In the genomic region with DNA sequence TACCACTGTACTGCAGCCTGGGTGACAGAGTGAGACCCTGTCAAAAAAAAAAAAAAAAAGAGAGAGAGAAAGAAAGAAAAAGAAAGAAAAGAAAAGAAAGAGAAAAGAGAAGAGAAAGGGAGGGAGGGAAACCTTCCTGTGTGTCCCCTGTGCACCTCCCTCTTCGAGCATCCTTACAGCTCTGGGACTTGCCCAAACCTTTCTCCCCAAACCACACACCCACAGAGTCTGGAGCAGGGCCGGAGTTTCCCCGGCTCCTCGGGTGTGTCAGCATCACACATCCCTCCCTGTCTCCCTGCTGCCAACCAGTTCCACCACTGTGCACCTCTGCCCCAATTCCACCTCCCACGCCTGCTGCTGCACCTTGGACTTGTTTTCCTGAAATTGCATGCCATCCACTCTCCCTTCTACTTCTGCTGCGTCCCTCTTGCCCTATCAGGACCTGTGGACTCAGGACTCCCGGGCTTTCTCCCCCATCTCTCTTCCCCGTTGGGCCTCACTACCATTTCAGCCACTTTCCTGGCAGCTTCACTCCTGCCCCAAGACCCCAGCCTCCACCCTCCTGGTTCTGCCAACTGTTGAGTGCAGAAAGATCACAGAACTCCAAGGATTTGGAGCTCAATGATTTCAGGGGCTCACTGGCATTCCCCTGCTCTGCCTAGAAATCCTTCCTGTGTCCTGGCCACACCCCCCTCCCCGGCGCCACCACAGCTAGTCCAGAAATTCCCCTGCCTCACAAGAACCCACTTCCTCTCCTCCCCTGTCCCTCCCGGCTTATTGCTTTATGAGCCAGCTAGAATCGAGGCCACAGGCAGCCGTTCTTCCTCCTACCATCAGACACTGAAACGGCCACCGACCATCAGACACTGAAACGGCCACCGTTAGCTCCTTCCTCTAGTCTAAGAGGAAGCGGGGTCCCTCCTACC, we compare ENCODE assay signal across 8 cellular contexts. TPM values are rescaled to one million over a fixed set of nuclear protein-coding genes. Genes with fewer than 3 reads are reported as not detected.
A peak's percentile ranks its signal among the peaks of the same experiment; 100 is the strongest.
DNase-seq lines count a peak whose midpoint lies in the region; ATAC-seq and TF ChIP-seq lines count a peak whose summit lies in the region.

No MANE protein-coding gene starts in this region.

- H3K4me3 ChIP-seq in A673 (ENCODE audit: low read depth, low read length, poor library complexity, severe bottlenecking) (no peak overlapping the region), GM23248 (no peak overlapping the region), esophagus (ENCODE audit: low read depth in 1 of 2, low read length in 2 of 2) (no peak overlapping the region)

- no peak for ATAC-seq in HG03108 (IDR thresholded peaks at IDR 0.05; ENCODE audit: unreplicated experiment)

- no peaks in the 10 kb centered on the region for H3K4me1 ChIP-seq in A673 (ENCODE audit: insufficient read depth, low read length, poor library complexity, severe bottlenecking)
- peaks cover 15% of the 10 kb centered on the region for H3K4me1 ChIP-seq in GM23248 (ENCODE audit: insufficient read depth)
- H3K4me1 ChIP-seq in esophagus (ENCODE audit: control insufficient read depth in 2 of 2, insufficient read depth in 2 of 2, low read length in 1 of 2) = peaks cover 0 to 10% of the 10 kb centered on the region in 2 donors

- 34 to 35% methylated on average over 18 of the region's 18 CpGs for WGBS in GM23248 (ENCODE audit: low coverage in 1 of 2, low lambda C conversion rate in 2 of 2, missing lambda C conversion rate in 2 of 2), 2 experiments
- 30 to 38% methylated on average over 18 of the region's 18 CpGs for WGBS in esophagus, 2 donors

- peak; percentile 31 for DNase-seq in A673 (ENCODE audit: low spot score)
- peak; percentile 82 for DNase-seq in GM23248
- peak; percentile 34 for DNase-seq in T-helper 22 cell (ENCODE audit: low read depth)
- DNase-seq in osteocyte (ENCODE audit: extremely low spot score, unreplicated experiment) = no peak
- no peak for DNase-seq in cerebellar nuclear complex (lab: John Stamatoyannopoulos, UW)
- DNase-seq in effector CD8-positive, alpha-beta T cell (lab: John Stamatoyannopoulos, UW) = no peak

- peak overlapping the region; percentile 69 for H3K4me2 ChIP-seq in GM23248 (ENCODE audit: unreplicated experiment)

- no peaks in the 10 kb centered on the region for H3K27me3 ChIP-seq in A673 (replicated peaks; ENCODE audit: insufficient read depth, low read depth, low read length, poor library complexity)
- no peaks in the 10 kb centered on the region for H3K27me3 ChIP-seq in GM23248 (replicated peaks; ENCODE audit: insufficient read depth)
- no peaks in the 10 kb centered on the region for H3K27me3 ChIP-seq in esophagus (ENCODE audit: control insufficient read depth in 1 of 2, insufficient read depth in 2 of 2, low read length in 2 of 2)

- no TSS peak for BruUV-seq in A673 (replicated peaks; lab: Mats Ljungman, UMichigan)

- peak overlapping the region; percentile 58; the same call in 1 of the 2 replicates for H2AFZ ChIP-seq in GM23248

- intact Hi-C loops in A673 (cut with micrococcal nuclease; ENCODE audit: unreplicated experiment) = no loop called here

- H4K20me1 ChIP-seq in GM23248 (ENCODE audit: insufficient read depth) = no peaks in the 10 kb centered on the region

- H3K27ac ChIP-seq in A673 (ENCODE audit: low read depth, low read length, poor library complexity, severe bottlenecking) (peak overlapping the region; percentile 54), GM23248 (peak overlapping the region; percentile 39), esophagus (ENCODE audit: low read depth in 2 of 2, low read length in 1 of 2) (peak overlapping the region; percentile 50 to 96)

- H3K9ac ChIP-seq in GM23248 = peak overlapping the region; percentile 38; the same call in 1 of the 2 replicates

- TF ChIP-seq CTCF in A673 (conservative IDR thresholded peaks at IDR 0.05; ENCODE audit: low read depth, low read length) (no peak), osteocyte (IDR thresholded peaks at IDR 0.05) (no peak)

- no peaks in the 10 kb centered on the region for H3K79me2 ChIP-seq in GM23248 (ENCODE audit: insufficient read depth)

- no peaks in the 10 kb centered on the region for H3K9me3 ChIP-seq in A673 (ENCODE audit: low read depth, low read length, poor library complexity, severe bottlenecking)
- H3K9me3 ChIP-seq in GM23248 (ENCODE audit: low read depth) = no peaks in the 10 kb centered on the region
- no peaks in the 10 kb centered on the region for H3K9me3 ChIP-seq in esophagus (ENCODE audit: control insufficient read depth in 2 of 2, insufficient read depth in 1 of 2, low read depth in 1 of 2, low read length in 1 of 2)

- H3K9me2 ChIP-seq in GM23248 (ENCODE audit: insufficient read depth) = no peaks in the 10 kb centered on the region

- H3K4me1 Mint-ChIP-seq in osteocyte (ENCODE audit: unreplicated experiment) = peaks cover 10% of the 10 kb centered on the region

- no peaks in the 10 kb centered on the region for H3K9me3 Mint-ChIP-seq in osteocyte (ENCODE audit: unreplicated experiment)

- no peaks in the 10 kb centered on the region for H3K36me3 ChIP-seq in A673 (ENCODE audit: insufficient read depth, low read length, poor library complexity, severe bottlenecking)
- no peaks in the 10 kb centered on the region for H3K36me3 ChIP-seq in GM23248 (ENCODE audit: low read depth)
- peaks cover 0 to 11% of the 10 kb centered on the region in 2 donors for H3K36me3 ChIP-seq in esophagus (ENCODE audit: control insufficient read depth in 2 of 2, insufficient read depth in 2 of 2, low read length in 1 of 2)

- POLR2A ChIA-PET in A673 (lab: Charles Lee; ENCODE audit: low non-redundant PET) = no interaction called here

- CTCF ChIA-PET in A673 (lab: Charles Lee) = interaction anchor here (0.6 kb wide), 2 partner anchors 9 to 619 kb away, joined by 3 read pairs; no protein-coding TSS in a partner anchor

- no peak overlapping the region for H3K4me3 Mint-ChIP-seq in osteocyte (ENCODE audit: unreplicated experiment)

- H3K27me3 Mint-ChIP-seq in osteocyte (ENCODE audit: unreplicated experiment) = no peaks in the 10 kb centered on the region

- peak overlapping the region; percentile 4 for H3K27ac Mint-ChIP-seq in osteocyte (ENCODE audit: unreplicated experiment)

- H3K36me3 Mint-ChIP-seq in osteocyte (ENCODE audit: unreplicated experiment) = peaks cover 14% of the 10 kb centered on the region

- in situ Hi-C loops in GM23248 (cut with MboI) = loop anchor here (10.0 kb wide), 1 partner anchor 222 kb away; a partner anchor contains a TSS

- H3F3A ChIP-seq in GM23248 (ENCODE audit: insufficient read depth) = peaks cover 21% of the 10 kb centered on the region; the same call in 1 of the 2 replicates

RNA-seq across cellular contexts. Expression of gene CDK3, which starts 3.7 kb away (rescaled TPM):
- total RNA-seq in A673 (2021) (8.5 and 10.0 TPM in 2 replicates), osteocyte (8.3 and 9.6 TPM in 2 replicates)
- total RNA-seq in GM23248 (2014; rRNA removed; shearing (Covaris generic)) = 0.43 and 1.5 TPM in 2 replicates
- polyA plus RNA-seq in GM23248 (2016; fragmentation: Nextera tagmentation; extraction: Ambion mirVana) (1.9 and 2.0 TPM in 2 replicates), esophagus (10 to 100 TPM in 1 of 2 donors, 1 to 10 TPM in 1; 6.5 to 16.2 TPM)

RNA-seq across cellular contexts. Expression of gene TEN1, which starts 17.9 kb away (rescaled TPM):
- total RNA-seq in A673 (2021) = 13.3 and 16.2 TPM in 2 replicates
- total RNA-seq in GM23248 (2014; rRNA removed; shearing (Covaris generic)) = 18.2 and 19.5 TPM in 2 replicates
- polyA plus RNA-seq in GM23248 (2016; fragmentation: Nextera tagmentation; extraction: Ambion mirVana) = 21.2 and 23.1 TPM in 2 replicates
- 10 to 100 TPM; 42.7 to 43.7 TPM for polyA plus RNA-seq in esophagus
- total RNA-seq in osteocyte = 23.7 and 25.2 TPM in 2 replicates

RNA-seq across cellular contexts. Expression of gene ACOX1, which starts 18.0 kb away (rescaled TPM):
- total RNA-seq in A673 (2021) = 35.0 and 39.5 TPM in 2 replicates
- 27.6 and 36.3 TPM in 2 replicates for total RNA-seq in GM23248 (2014; rRNA removed; shearing (Covaris generic))
- polyA plus RNA-seq in GM23248 (2016; fragmentation: Nextera tagmentation; extraction: Ambion mirVana) = 17.4 and 20.5 TPM in 2 replicates
- 10 to 100 TPM; 22.7 to 37.4 TPM for polyA plus RNA-seq in esophagus
- 48.0 and 53.4 TPM in 2 replicates for total RNA-seq in osteocyte

RNA-seq across cellular contexts. Expression of gene EVPL, which starts 30.2 kb away (rescaled TPM):
- total RNA-seq in A673 (2021) (0.15 and 0.21 TPM in 2 replicates), osteocyte (not detected in 2 replicates)
- not detected in 2 replicates for total RNA-seq in GM23248 (2014; rRNA removed; shearing (Covaris generic))
- polyA plus RNA-seq in GM23248 (2016; fragmentation: Nextera tagmentation; extraction: Ambion mirVana) (not detected in 2 replicates), esophagus (100 to 1,000 TPM; 229 to 425 TPM)

RNA-seq across cellular contexts. Expression of gene FBF1, which starts 56.1 kb away (rescaled TPM):
- 34.4 and 35.6 TPM in 2 replicates for total RNA-seq in A673 (2021)
- total RNA-seq in GM23248 (2014; rRNA removed; shearing (Covaris generic)) = 8.3 and 16.6 TPM in 2 replicates
- 4.3 TPM in 2 replicates for polyA plus RNA-seq in GM23248 (2016; fragmentation: Nextera tagmentation; extraction: Ambion mirVana)
- polyA plus RNA-seq in esophagus = 10 to 100 TPM in 1 of 2 donors, 1 to 10 TPM in 1; 8.7 to 33.7 TPM
- 14.5 and 14.8 TPM in 2 replicates for total RNA-seq in osteocyte

Comparison
In these comparisons a context has a peak if more than half of its experiments do, and no peak if none do; other contexts are left out.
1. DNase-seq: peak in A673 (single experiment), GM23248 (single experiment) and T-helper 22 cell (single experiment); none in osteocyte (single experiment), cerebellar nuclear complex (0 of 2) and effector CD8-positive, alpha-beta T cell (single experiment).
2. Peak in every context shown above with its lines, with median percentiles within 50 percentile points of each other: H3K27ac ChIP-seq.